In genomic region chrX:70527053-70527452, GRCh38 we compare ENCODE assay signal across 21 cellular contexts.
"Had no signal": no experiment of that assay in that cellular context is flagged by ENCODE, and none has a peak within 500 bp of the region (broad histone marks: within the 10 kb centered on the region; RNA-seq: fewer than 3 reads in every experiment).

No MANE protein-coding gene starts in this region.

- H3K36me3 ChIP-seq: colonic mucosa, gastroesophageal sphincter, thoracic aorta, vagina had no signal

- H3K4me3 ChIP-seq: colonic mucosa, gastroesophageal sphincter, thoracic aorta, vagina had no signal

- H3K4me1 ChIP-seq: colonic mucosa, gastroesophageal sphincter, vagina had no signal

- H3K27me3 ChIP-seq: colonic mucosa, gastroesophageal sphincter, vagina had no signal

- ATAC-seq: activated T-cell treated with anti-CD3 and anti-CD28 coated beads, Interleukin-2, amount 50 U/mL, for 4 hours; gastroesophageal sphincter; sciatic nerve; stimulated activated memory B cell treated with anti-CD40 and anti-IgM and Interleukin-4, amounts not matched to agents 10 μg/mL and 1 μg/mL and 100 μg/mL, for 72 hours; WTC11 had no signal

- H3K9me3 ChIP-seq: colonic mucosa, gastroesophageal sphincter, thoracic aorta, vagina had no signal

- H3K27ac ChIP-seq: colonic mucosa, epithelial cell of prostate, gastroesophageal sphincter, thoracic aorta, vagina had no signal

- FAIRE-seq: bronchial epithelial cell, small intestine had no signal

- DNase-seq: activated CD8-positive, alpha-beta memory T cell treated with anti-CD3 and anti-CD28 coated beads for 24 hours; activated CD8-positive, alpha-beta memory T cell treated with anti-CD3 and anti-CD28 coated beads, Interleukin-2, amount 50 U/mL, for 4 hours; activated naive CD4-positive, alpha-beta T cell treated with anti-CD3 and anti-CD28 coated beads for 36 hours; activated naive CD8-positive, alpha-beta T cell treated with anti-CD3 and anti-CD28 coated beads, Interleukin-2, amount 10 ng/mL, durations not matched to agents 7 days and 5 days; activated T-cell treated with anti-CD3 and anti-CD28 coated beads, Interleukin-2, amount 50 U/mL, for 4 hours; amniotic stem cell; colonic mucosa; head of caudate nucleus; hypothalamus; nephron progenitor cell; small intestine; stimulated activated CD4-positive, alpha-beta T cell treated with anti-CD3 and anti-CD28 coated beads, Interleukin-15, amount 100 ng/mL, for 24 hours; T-helper 9 cell had no signal
